ENCODE assay signal across 12 cellular contexts in genomic region chr6:15359335-15359862, GRCh38.
A peak's percentile ranks its signal among the peaks of the same experiment; 100 is the strongest.
DNase-seq lines count a peak whose midpoint lies in the region; ATAC-seq and TF ChIP-seq lines count a peak whose summit lies in the region.
"Had no signal": no experiment of that assay in that cellular context is flagged by ENCODE, and none has a peak within 500 bp of the region (broad histone marks: within the 10 kb centered on the region; RNA-seq: fewer than 3 reads in every experiment).

No MANE protein-coding gene starts in this region.

- TF ChIP-seq CTCF in GM13977 (IDR thresholded peaks at IDR 0.05; ENCODE audit: extremely low read depth, insufficient read depth, missing control alignments) (no peak), tibial nerve (IDR thresholded peaks at IDR 0.05) (no peak)

- peak overlapping the region in 3 of 6 donors; percentile 16 to 25 (median 16) for H3K27ac Mint-ChIP-seq in immature natural killer cell

- no peak overlapping the region for H3K27ac ChIP-seq in tibial nerve

- no peak for TF ChIP-seq EP300 in tibial nerve (IDR thresholded peaks at IDR 0.05)

- peaks cover 0 to 16% (median 7%) of the 10 kb centered on the region in 4 donors for H3K4me1 ChIP-seq in tibial nerve

- no peaks in the 10 kb centered on the region for H3K36me3 Mint-ChIP-seq in immature natural killer cell

- H3K4me3 Mint-ChIP-seq in immature natural killer cell, result peak overlapping the region in 4 of 5 donors; percentile 19 to 53 (median 29)

- no peaks in the 10 kb centered on the region for H3K27me3 ChIP-seq in tibial nerve

- in situ Hi-C loops in GM13977 (cut with MboI; ENCODE audit: low pct_unique_long_range_greater_than_20kb, low sequenced_read_pairs, unreplicated experiment), result no loop called here

- TF ChIP-seq POLR2A in tibial nerve (IDR thresholded peaks at IDR 0.05), result no peak

- 80 to 88% methylated on average over 11 of the region's 11 CpGs for WGBS in tibial nerve, 2 donors

- no peak overlapping the region for H3K4me3 ChIP-seq in tibial nerve

- peaks cover 42 to 53% of the 10 kb centered on the region in 2 donors for H3K4me1 Mint-ChIP-seq in immature natural killer cell

- H3K9me3 ChIP-seq in tibial nerve, result no peaks in the 10 kb centered on the region

- H3K27me3 Mint-ChIP-seq in immature natural killer cell (ENCODE audit: low read depth in 3 of 3), result peaks cover 0 to 2% (median 0%) of the 10 kb centered on the region in 3 donors
- H3K27me3 Mint-ChIP-seq: naive thymus-derived CD8-positive, alpha-beta T cell had no signal

- H3K9me3 Mint-ChIP-seq in immature natural killer cell, result no peaks in the 10 kb centered on the region
- H3K9me3 Mint-ChIP-seq: naive thymus-derived CD8-positive, alpha-beta T cell had no signal

- ATAC-seq in GM21515 (IDR thresholded peaks at IDR 0.05; ENCODE audit: unreplicated experiment) (peak; percentile 64), HG03196 (IDR thresholded peaks at IDR 0.05; ENCODE audit: unreplicated experiment) (peak; percentile 55)

- DNase-seq in GM13977 (ENCODE audit: low spot score) (peak; percentile 40), immature natural killer cell (no peak), iPS-NIHi11 (ENCODE audit: low spot score) (no peak), tibial nerve (ENCODE audit: low spot score in 2 of 2) (no peak), HuH-7.5 (ENCODE audit: low spot score) (no peak), SIG-M5 (lab: John Stamatoyannopoulos, UW) (no peak)
- DNase-seq: COR-L47; foreskin fibroblast; naive thymus-derived CD8-positive, alpha-beta T cell; NCI-H2227 treated with DMSO at 0.1 percent for 48 hours had no signal

- no peaks in the 10 kb centered on the region for H3K36me3 ChIP-seq in tibial nerve
